In genomic region chr3:10205461-10206165, GRCh38 we compare ENCODE assay signal across 10 cellular contexts. TPM values are rescaled to one million over a fixed set of nuclear protein-coding genes. Genes with fewer than 3 reads are reported as not detected.
DNase-seq lines count a peak whose midpoint lies in the region; TF ChIP-seq lines count a peak whose summit lies in the region.
"Had no signal": no experiment of that assay in that cellular context is flagged by ENCODE, and none has a peak within 500 bp of the region (broad histone marks: within the 10 kb centered on the region; RNA-seq: fewer than 3 reads in every experiment).

No MANE protein-coding gene starts in this region.

- H3K9ac ChIP-seq in SK-N-SH, result peak overlapping the region; percentile 66

- H2AFZ ChIP-seq in SK-N-SH (ENCODE audit: low read depth), result peak overlapping the region; percentile 10; the same call in 1 of the 2 replicates

- no peaks in the 10 kb centered on the region for H4K20me1 ChIP-seq in SK-N-SH (ENCODE audit: insufficient read depth)

- WGBS in SK-N-SH (ENCODE audit: low lambda C conversion rate), result 34% methylated on average over 7 of the region's 7 CpGs

- peaks cover 0 to 16% of the 10 kb centered on the region in 2 experiments for H3K36me3 ChIP-seq in SK-N-SH (replicated peaks in 1 of 2; ENCODE audit: control insufficient read depth in 1 of 2, insufficient read depth in 2 of 2, low read length in 1 of 2)

- H3K4me2 ChIP-seq in SK-N-SH, result peak overlapping the region; percentile 64

- DNase-seq in ELR (ENCODE audit: low read depth) (peak; percentile 97), SK-N-SH (no peak), fibroblast of pulmonary artery (ENCODE audit: low read depth) (peak; percentile 85), skeletal muscle cell (ENCODE audit: low read depth) (peak; percentile 76), SK-N-DZ (ENCODE audit: low spot score) (no peak), DMS79 (lab: John Stamatoyannopoulos, UW) (no peak), DMS 273 treated with DMSO at 0.1 percent for 48 hours (lab: John Stamatoyannopoulos, UW) (no peak)
- DNase-seq in activated CD8-positive, alpha-beta memory T cell treated with anti-CD3 and anti-CD28 coated beads, Interleukin-2, amount 50 U/mL, for 4 hours, result no peak
- DNase-seq: activated B cell treated with CpG ODN at 0.5 μM for 24 hours had no signal

- POLR2A ChIA-PET in SK-N-SH (lab: Yijun Ruan, JAX), result interaction anchor here (1.2 kb wide), 1 partner anchor 13 kb away, joined by 3 read pairs; no protein-coding TSS in a partner anchor

- CTCF ChIA-PET in SK-N-SH (lab: Yijun Ruan, JAX), result interaction anchor here (0.5 to 1.4 kb wide), 3 partner anchors 12 to 119 kb away, joined by 3 read pairs; no protein-coding TSS in a partner anchor

- peaks cover 16% of the 10 kb centered on the region; the same call in 1 of the 2 replicates for H3K79me2 ChIP-seq in SK-N-SH (ENCODE audit: insufficient read depth)

- TF ChIP-seq CTCF in SK-N-SH (IDR thresholded peaks at IDR 0.05), result no peak
- no peak for TF ChIP-seq CTCF in fibroblast of pulmonary artery (IDR thresholded peaks at IDR 0.05; ENCODE audit: low read length, missing control alignments)

- H3K27me3 ChIP-seq in SK-N-SH (ENCODE audit: insufficient read depth), result no peaks in the 10 kb centered on the region

- no peaks in the 10 kb centered on the region for H3K9me3 ChIP-seq in SK-N-SH

- TF ChIP-seq EP300 in SK-N-SH (IDR thresholded peaks at IDR 0.05; ENCODE audit: borderline replicate concordance in 1 of 2, low read depth in 1 of 2, low read length in 1 of 2), result peak in 1 of 2 experiments; percentile 94; a peak in 2 of 4 replicates

- peaks cover 13 to 40% of the 10 kb centered on the region in 2 experiments; a peak in 3 of 4 replicates for H3K4me1 ChIP-seq in SK-N-SH (ENCODE audit: control insufficient read depth in 1 of 2, insufficient read depth in 2 of 2, low read depth in 1 of 2, low read length in 1 of 2)

- H3K27ac ChIP-seq in SK-N-SH (ENCODE audit: low read depth in 2 of 2, low read length in 1 of 2), result peak overlapping the region; percentile 45 to 97
- H3K27ac ChIP-seq: HL-60 had no signal

- peaks cover 34% of the 10 kb centered on the region for H3F3A ChIP-seq in SK-N-SH (replicated peaks; ENCODE audit: insufficient read depth)

- no peak overlapping the region for H3K4me3 ChIP-seq in SK-N-SH (ENCODE audit: low read depth in 2 of 2, low read length in 1 of 2)
- H3K4me3 ChIP-seq in fibroblast of pulmonary artery (replicated peaks; ENCODE audit: low read depth, low read length), result no peak overlapping the region
- H3K4me3 ChIP-seq in skeletal muscle cell (ENCODE audit: low read depth, low read length), result no peak overlapping the region

- TF ChIP-seq RAD21 in SK-N-SH (IDR thresholded peaks at IDR 0.05; ENCODE audit: low read length), result no peak

- no peaks in the 10 kb centered on the region for H3K9me2 ChIP-seq in SK-N-SH

TF ChIP-seq in SK-N-SH, 30 proteins besides CTCF, POLR2A, EP300 and RAD21 (continues in another document):
- peak; percentile 58; the same call in 1 of the 2 replicates for TF ChIP-seq TEAD4 (IDR thresholded peaks at IDR 0.05; ENCODE audit: borderline replicate concordance, insufficient read depth)
- TF ChIP-seq YY1 (IDR thresholded peaks at IDR 0.05; ENCODE audit: low read depth), result peak; percentile 60; the same call in 1 of the 2 replicates
- TF ChIP-seq REST (IDR thresholded peaks at IDR 0.05; ENCODE audit: low read depth, low read length), result peak; percentile 53; the same call in 1 of the 2 replicates
- TF ChIP-seq JUND (IDR thresholded peaks at IDR 0.05), result peak; percentile 97
- no peak for TF ChIP-seq GABPA (IDR thresholded peaks at IDR 0.05; ENCODE audit: low read depth)
- TF ChIP-seq MAX (IDR thresholded peaks at IDR 0.05; ENCODE audit: low read depth), result peak; percentile 68
- no peak for TF ChIP-seq USF2 (IDR thresholded peaks at IDR 0.05; ENCODE audit: borderline replicate concordance, low read depth, low read length)
- TF ChIP-seq PBX3 (IDR thresholded peaks at IDR 0.05), result peak; percentile 76
- TF ChIP-seq IRF3 (IDR thresholded peaks at IDR 0.05; ENCODE audit: low read depth, low read length), result no peak
- peak; percentile 48; the same call in 1 of the 2 replicates for TF ChIP-seq USF1 (IDR thresholded peaks at IDR 0.05; ENCODE audit: borderline replicate concordance, low read depth)
- TF ChIP-seq FOXM1 (IDR thresholded peaks at IDR 0.05; ENCODE audit: low read depth), result peak; percentile 84; the same call in 1 of the 2 replicates
- peak; percentile 80; the same call in 1 of the 2 replicates for TF ChIP-seq POLR2AphosphoS5 (IDR thresholded peaks at IDR 0.05; ENCODE audit: low read depth, low read length)

RNA-seq across cellular contexts. Expression of gene IRAK2, which starts 40.9 kb away (rescaled TPM):
- polyA plus RNA-seq in SK-N-SH (2012; rRNA removed), result 7.7 and 8.6 TPM in 2 replicates
- polyA plus RNA-seq in SK-N-SH (2012; cell fraction: cytosol; rRNA removed), result 5.4 and 6.5 TPM in 2 replicates
- 6.6 and 7.6 TPM in 2 replicates for polyA plus RNA-seq in SK-N-SH (2012; cell fraction: nucleus; rRNA removed)
- polyA plus RNA-seq in SK-N-DZ (2014; cell fraction: cytosol; rRNA removed), result 4.0 and 4.6 TPM in 2 replicates
- polyA plus RNA-seq in SK-N-DZ (2014; cell fraction: nucleus; rRNA removed), result 2.1 TPM in 2 replicates

RNA-seq across cellular contexts. Expression of gene TATDN2, which starts 42.6 kb away (rescaled TPM):
- 14.7 and 17.8 TPM in 2 replicates for polyA plus RNA-seq in SK-N-SH (2012; rRNA removed)
- 12.8 and 15.2 TPM in 2 replicates for polyA plus RNA-seq in SK-N-SH (2012; cell fraction: cytosol; rRNA removed)
- polyA plus RNA-seq in SK-N-SH (2012; cell fraction: nucleus; rRNA removed), result 18.3 and 22.1 TPM in 2 replicates
- 20.9 and 23.5 TPM in 2 replicates for polyA plus RNA-seq in SK-N-DZ (2014; cell fraction: cytosol; rRNA removed)
- 11.7 and 22.3 TPM in 2 replicates for polyA plus RNA-seq in SK-N-DZ (2014; cell fraction: nucleus; rRNA removed)

Comparison
In these comparisons a context has a peak if more than half of its experiments do, and no peak if none do; other contexts are left out.
1. DNase-seq: peak in ELR (single experiment), fibroblast of pulmonary artery (single experiment) and skeletal muscle cell (single experiment); none in SK-N-SH (single experiment), SK-N-DZ (single experiment), DMS79 (single experiment), activated CD8-positive, alpha-beta memory T cell treated with anti-CD3 and anti-CD28 coated beads, Interleukin-2, amount 50 U/mL, for 4 hours (single experiment) and DMS 273 treated with DMSO at 0.1 percent for 48 hours (single experiment).